Comparison of ENCODE assay signal across 15 cellular contexts in genomic region chr18:3368193-3368592, GRCh38.
DNase-seq lines count a peak whose midpoint lies in the region; ATAC-seq, FAIRE-seq and TF ChIP-seq lines count a peak whose summit lies in the region.
"Had no signal": no experiment of that assay in that cellular context is flagged by ENCODE, and none has a peak within 500 bp of the region (broad histone marks: within the 10 kb centered on the region; RNA-seq: fewer than 3 reads in every experiment).

No MANE protein-coding gene starts in this region.

- peak; percentile 47 for DNase-seq in AG20443 (ENCODE audit: low spot score)
- DNase-seq in NCI-H446 (lab: John Stamatoyannopoulos, UW), result peak; percentile 11 to 52
- peak; percentile 29 for DNase-seq in bronchial epithelial cell (ENCODE audit: low read depth)
- no peak for DNase-seq in right lobe of liver
- DNase-seq in progenitor cell of endocrine pancreas (ENCODE audit: low spot score, unreplicated experiment), result no peak
- no peak for DNase-seq in GM19240 (ENCODE audit: insufficient read length, low spot score)
- DNase-seq: activated CD4-positive, alpha-beta T cell treated with anti-CD3 and anti-CD28 coated beads, Interleukin-2, amount 10 ng/mL, durations not matched to agents 24 days and 14 days; body of pancreas; DMS79; midbrain; stimulated activated CD4-positive, alpha-beta T cell treated with anti-CD3 and anti-CD28 coated beads, Interleukin-4, amount 100 ng/mL, for 1 hour had no signal

- H3K4me1 ChIP-seq in right lobe of liver, result peaks cover 0 to 6% (median 0%) of the 10 kb centered on the region in 4 donors
- H3K4me1 ChIP-seq: BLaER1, body of pancreas had no signal

- peaks cover 14% of the 10 kb centered on the region for H3K27me3 Mint-ChIP-seq in progenitor cell of endocrine pancreas

- no peak for TF ChIP-seq CTCF in bronchial epithelial cell (IDR thresholded peaks at IDR 0.05; ENCODE audit: insufficient read depth, low read length, severe bottlenecking)
- TF ChIP-seq CTCF in right lobe of liver (IDR thresholded peaks at IDR 0.05), result no peak
- TF ChIP-seq CTCF in progenitor cell of endocrine pancreas (IDR thresholded peaks at IDR 0.05; ENCODE audit: unreplicated experiment), result no peak

- intact Hi-C loops in right lobe of liver (cut with DNase I), result no loop called here

- peak overlapping the region in 1 of 3 donors; percentile 53 for H3K27ac ChIP-seq in right lobe of liver
- H3K27ac ChIP-seq: BLaER1, body of pancreas had no signal

- no peak for FAIRE-seq in bronchial epithelial cell (lab: Jason Lieb, UNC)

- no peak overlapping the region for H3K4me3 ChIP-seq in bronchial epithelial cell (ENCODE audit: low read depth, low read length)
- no peak overlapping the region for H3K4me3 ChIP-seq in right lobe of liver
- H3K4me3 ChIP-seq: BLaER1, body of pancreas had no signal

- H3K27ac Mint-ChIP-seq in progenitor cell of endocrine pancreas, result no peak overlapping the region
- H3K27ac Mint-ChIP-seq: activated CD4-positive, alpha-beta T cell treated with anti-CD3 and anti-CD28 coated beads, Interleukin-2, amount 10 ng/mL, durations not matched to agents 24 days and 14 days; stimulated activated memory B cell treated with anti-CD40 and anti-IgM and Interleukin-4, amounts not matched to agents 10 μg/mL and 1 μg/mL and 100 μg/mL, for 72 hours had no signal

- no peak overlapping the region for H3K4me3 Mint-ChIP-seq in progenitor cell of endocrine pancreas (ENCODE audit: low read depth)
- H3K4me3 Mint-ChIP-seq: activated CD4-positive, alpha-beta T cell treated with anti-CD3 and anti-CD28 coated beads, Interleukin-2, amount 10 ng/mL, durations not matched to agents 24 days and 14 days; stimulated activated memory B cell treated with anti-CD40 and anti-IgM and Interleukin-4, amounts not matched to agents 10 μg/mL and 1 μg/mL and 100 μg/mL, for 72 hours had no signal

- H3K36me3 Mint-ChIP-seq in progenitor cell of endocrine pancreas (ENCODE audit: insufficient read depth), result no peaks in the 10 kb centered on the region
- H3K36me3 Mint-ChIP-seq: stimulated activated memory B cell treated with anti-CD40 and anti-IgM and Interleukin-4, amounts not matched to agents 10 μg/mL and 1 μg/mL and 100 μg/mL, for 72 hours had no signal

- ATAC-seq in right lobe of liver (peak; percentile 66 to 95 (median 81)), HG03135 (IDR thresholded peaks at IDR 0.05; ENCODE audit: unreplicated experiment) (no peak), HG02642 (IDR thresholded peaks at IDR 0.05; ENCODE audit: poor library complexity, unreplicated experiment) (no peak)
- ATAC-seq: body of pancreas; stimulated activated memory B cell treated with anti-CD40 and anti-IgM and Interleukin-4, amounts not matched to agents 10 μg/mL and 1 μg/mL and 100 μg/mL, for 72 hours had no signal

- no peaks in the 10 kb centered on the region for H3K4me1 Mint-ChIP-seq in progenitor cell of endocrine pancreas (ENCODE audit: low read depth)
- H3K4me1 Mint-ChIP-seq: activated CD4-positive, alpha-beta T cell treated with anti-CD3 and anti-CD28 coated beads, Interleukin-2, amount 10 ng/mL, durations not matched to agents 24 days and 14 days; stimulated activated memory B cell treated with anti-CD40 and anti-IgM and Interleukin-4, amounts not matched to agents 10 μg/mL and 1 μg/mL and 100 μg/mL, for 72 hours had no signal

- H3K36me3 ChIP-seq in bronchial epithelial cell (ENCODE audit: control insufficient read depth, insufficient read depth, low read length) (no peaks in the 10 kb centered on the region), right lobe of liver (no peaks in the 10 kb centered on the region)
- H3K36me3 ChIP-seq: BLaER1 had no signal

- no peaks in the 10 kb centered on the region for H3K27me3 ChIP-seq in bronchial epithelial cell (ENCODE audit: control insufficient read depth, insufficient read depth, low read length)
- no peaks in the 10 kb centered on the region for H3K27me3 ChIP-seq in right lobe of liver
- H3K27me3 ChIP-seq: BLaER1, body of pancreas had no signal

- no peaks in the 10 kb centered on the region for H3K9me3 Mint-ChIP-seq in progenitor cell of endocrine pancreas (ENCODE audit: low read depth)
- H3K9me3 Mint-ChIP-seq: activated CD4-positive, alpha-beta T cell treated with anti-CD3 and anti-CD28 coated beads, Interleukin-2, amount 10 ng/mL, durations not matched to agents 24 days and 14 days had no signal

- 18% methylated on average over 1 of the region's 1 CpG for WGBS in right lobe of liver (ENCODE audit: insufficient coverage, low coverage, low lambda C conversion rate, missing lambda C conversion rate)

- no peak for TF ChIP-seq POLR2A in right lobe of liver (IDR thresholded peaks at IDR 0.05)

- no peaks in the 10 kb centered on the region for H3K9me3 ChIP-seq in right lobe of liver
- H3K9me3 ChIP-seq: BLaER1, body of pancreas had no signal

Comparison
In these comparisons a context has a peak if more than half of its experiments do, and no peak if none do; other contexts are left out.
1. DNase-seq: peak in AG20443 (single experiment), NCI-H446 (2 of 2) and bronchial epithelial cell (single experiment); none in right lobe of liver (0 of 3), progenitor cell of endocrine pancreas (single experiment) and GM19240 (single experiment).
2. ATAC-seq: peak in right lobe of liver (4 of 4); none in HG03135 (single experiment) and HG02642 (single experiment).